In the genomic region with DNA sequence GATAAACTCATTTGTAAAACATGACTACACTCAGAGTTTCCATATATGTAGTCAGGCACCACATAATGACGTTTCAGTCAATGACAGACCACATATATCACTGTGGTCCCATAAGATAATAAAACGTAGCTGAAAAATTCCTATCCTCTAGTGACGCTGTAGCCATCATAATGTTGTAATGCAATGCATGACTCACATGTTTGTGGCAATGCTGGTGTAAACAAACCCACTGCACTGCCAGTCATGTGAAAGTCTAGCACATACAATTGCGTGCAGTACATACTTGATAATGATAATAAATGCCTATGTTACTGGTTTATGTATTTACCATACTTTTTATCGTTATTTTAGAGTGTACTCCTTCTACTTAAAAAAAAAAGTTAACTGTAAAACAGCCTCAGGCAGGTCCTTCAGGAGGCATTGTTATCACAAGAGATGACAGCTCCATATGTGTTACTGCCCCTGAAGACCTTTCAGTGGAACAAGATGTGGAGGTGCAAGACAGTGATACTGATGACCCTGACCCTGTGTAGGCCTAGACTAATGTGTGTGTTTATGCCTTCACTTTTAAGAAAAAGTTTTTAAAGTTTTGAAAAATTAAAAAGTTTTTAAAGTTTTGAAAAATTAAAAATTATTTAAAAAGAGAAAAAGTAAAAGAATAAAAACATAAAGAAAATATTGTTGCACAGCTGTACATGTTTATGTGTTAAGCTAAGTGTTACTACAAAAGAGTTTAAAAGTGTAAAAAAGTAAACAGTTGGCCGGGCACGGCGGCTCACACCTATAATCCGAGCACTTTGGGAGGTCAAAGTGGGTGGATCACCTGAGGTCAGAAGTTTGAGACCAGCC, we compare ENCODE assay signal across 10 cellular contexts. TPM values are rescaled to one million over a fixed set of nuclear protein-coding genes. Genes with fewer than 3 reads are reported as not detected.
DNase-seq lines count a peak whose midpoint lies in the region; ATAC-seq and TF ChIP-seq lines count a peak whose summit lies in the region.
"Had no signal": no experiment of that assay in that cellular context is flagged by ENCODE, and none has a peak within 500 bp of the region (broad histone marks: within the 10 kb centered on the region; RNA-seq: fewer than 3 reads in every experiment).

No MANE protein-coding gene starts in this region.

- peaks cover 38% of the 10 kb centered on the region for H4K20me1 ChIP-seq in IMR-90 (ENCODE audit: insufficient read depth, low read length)
- H4K20me1 ChIP-seq in hepatocyte (ENCODE audit: insufficient read depth, poor library complexity, severe bottlenecking) = no peaks in the 10 kb centered on the region

- peak overlapping the region; percentile 91 for H2BK5ac ChIP-seq in IMR-90 (ENCODE audit: low read depth, low read length, poor library complexity, severe bottlenecking)

- peak overlapping the region; percentile 99 for H3K27ac Mint-ChIP-seq in activated T-cell treated with anti-CD3 and anti-CD28 coated beads, Interleukin-2, amount 50 U/mL, for 72 hours

- H2AK9ac ChIP-seq in IMR-90 (replicated peaks; ENCODE audit: low read depth, low read length, poor library complexity) = no peak overlapping the region

- peaks cover 5 to 13% of the 10 kb centered on the region in 2 donors for H3K36me3 Mint-ChIP-seq in activated T-cell treated with anti-CD3 and anti-CD28 coated beads, Interleukin-2, amount 50 U/mL, for 72 hours (ENCODE audit: insufficient read depth in 2 of 2)

- no peak overlapping the region for H2AFZ ChIP-seq in IMR-90 (replicated peaks; ENCODE audit: low read length, poor library complexity)
- H2AFZ ChIP-seq in hepatocyte = no peak overlapping the region

- H3K4me2 ChIP-seq in IMR-90 (ENCODE audit: low read depth, low read length) (peak overlapping the region; percentile 50; the same call in 1 of the 2 replicates), hepatocyte (no peak overlapping the region)

- CTCF ChIA-PET in AG04449 (lab: Yijun Ruan, JAX) = interaction anchor here (1.2 to 2.0 kb wide), 3 partner anchors 16 to 45 kb away, joined by 3 to 4 read pairs (median 4); no protein-coding TSS in a partner anchor
- CTCF ChIA-PET in IMR-90 (lab: Yijun Ruan, JAX) = no interaction called here
- CTCF ChIA-PET in A673 (lab: Charles Lee) = no interaction called here

- H3K27me3 Mint-ChIP-seq in activated T-cell treated with anti-CD3 and anti-CD28 coated beads, Interleukin-2, amount 50 U/mL, for 72 hours (ENCODE audit: low read depth) = no peaks in the 10 kb centered on the region

- no peak overlapping the region for H2BK20ac ChIP-seq in IMR-90 (ENCODE audit: low read depth, low read length)

- peaks cover 13% of the 10 kb centered on the region for H3K4me1 ChIP-seq in IMR-90 (ENCODE audit: control insufficient read depth, insufficient read depth, low read length)
- peaks cover 11% of the 10 kb centered on the region for H3K4me1 ChIP-seq in hepatocyte (ENCODE audit: insufficient read depth)
- H3K4me1 ChIP-seq in gastroesophageal sphincter = peaks cover 0 to 42% (median 2%) of the 10 kb centered on the region in 3 donors
- no peaks in the 10 kb centered on the region for H3K4me1 ChIP-seq in A673 (ENCODE audit: insufficient read depth, low read length, poor library complexity, severe bottlenecking)

- no peak overlapping the region for H4K8ac ChIP-seq in IMR-90 (ENCODE audit: low read depth in 2 of 2, low read length in 2 of 2)

- H3K9me2 ChIP-seq in hepatocyte (replicated peaks; ENCODE audit: insufficient read depth) = no peaks in the 10 kb centered on the region

- no peak overlapping the region; the same call in 1 of the 2 replicates for H2AK5ac ChIP-seq in IMR-90 (ENCODE audit: low read depth, low read length)

- no peak overlapping the region for H3K14ac ChIP-seq in IMR-90 (replicated peaks; ENCODE audit: low read depth, low read length)

- no peak overlapping the region for H4K91ac ChIP-seq in IMR-90 (ENCODE audit: insufficient read depth, low read depth, low read length)

- peaks cover 13 to 61% of the 10 kb centered on the region in 2 experiments for H3K79me1 ChIP-seq in IMR-90 (ENCODE audit: low read depth in 1 of 2, low read length in 2 of 2)

- no peaks in the 10 kb centered on the region for H3K27me3 ChIP-seq in IMR-90 (ENCODE audit: control insufficient read depth, insufficient read depth, low read length)
- no peaks in the 10 kb centered on the region for H3K27me3 ChIP-seq in hepatocyte
- no peaks in the 10 kb centered on the region for H3K27me3 ChIP-seq in gastroesophageal sphincter
- H3K27me3 ChIP-seq in A673 (replicated peaks; ENCODE audit: insufficient read depth, low read depth, low read length, poor library complexity) = no peaks in the 10 kb centered on the region
- H3K27me3 ChIP-seq: heart right ventricle had no signal

- no peak overlapping the region for H3K56ac ChIP-seq in IMR-90 (ENCODE audit: extremely low read depth, insufficient read depth, low read length)

- ATAC-seq in IMR-90 (ENCODE audit: low read depth) = peak; percentile 81
- ATAC-seq in activated T-cell treated with anti-CD3 and anti-CD28 coated beads, Interleukin-2, amount 50 U/mL, for 72 hours (replicated peaks in 1 of 2) = peak; percentile 94 to 96
- no peak for ATAC-seq in gastroesophageal sphincter
- ATAC-seq: heart right ventricle had no signal

- TF ChIP-seq EP300 in gastroesophageal sphincter (IDR thresholded peaks at IDR 0.05) = no peak

- peak overlapping the region; percentile 74; the same call in 1 of the 2 replicates for H3K18ac ChIP-seq in IMR-90 (ENCODE audit: low read depth, low read length)

- H3K4me1 Mint-ChIP-seq in activated T-cell treated with anti-CD3 and anti-CD28 coated beads, Interleukin-2, amount 50 U/mL, for 72 hours (ENCODE audit: low read depth) = peaks cover 76% of the 10 kb centered on the region

- no peaks in the 10 kb centered on the region for H3K36me3 ChIP-seq in IMR-90 (ENCODE audit: control insufficient read depth, insufficient read depth, low read length)
- H3K36me3 ChIP-seq in hepatocyte (replicated peaks; ENCODE audit: insufficient read depth, low read depth) = no peaks in the 10 kb centered on the region
- no peaks in the 10 kb centered on the region for H3K36me3 ChIP-seq in gastroesophageal sphincter
- no peaks in the 10 kb centered on the region for H3K36me3 ChIP-seq in A673 (ENCODE audit: insufficient read depth, low read length, poor library complexity, severe bottlenecking)
- H3K36me3 ChIP-seq: heart right ventricle had no signal

- no TSS peak for BruUV-seq in IMR-90 (replicated peaks; lab: Mats Ljungman, UMichigan)
- no TSS peak for BruUV-seq in A673 (replicated peaks; lab: Mats Ljungman, UMichigan)

- H3K23ac ChIP-seq in IMR-90 (ENCODE audit: low read depth, low read length) = no peak overlapping the region

- in situ Hi-C loops in IMR-90 (cut with MboI; ENCODE audit: low sequenced_read_pairs) = no loop called here

- H3K4me3 ChIP-seq in AG04449 (ENCODE audit: low read depth, low read length) (no peak overlapping the region), IMR-90 (ENCODE audit: insufficient read depth, low read depth, low read length) (no peak overlapping the region), hepatocyte (no peak overlapping the region), gastroesophageal sphincter (no peak overlapping the region), A673 (ENCODE audit: low read depth, low read length, poor library complexity, severe bottlenecking) (no peak overlapping the region)
- H3K4me3 ChIP-seq: heart right ventricle had no signal

- peaks cover 84% of the 10 kb centered on the region for H3K79me2 ChIP-seq in hepatocyte

- peak; percentile 46 for DNase-seq in AG04449 (ENCODE audit: low read depth, low spot score)
- peak; percentile 99 for DNase-seq in IMR-90
- DNase-seq in activated T-cell treated with anti-CD3 and anti-CD28 coated beads, Interleukin-2, amount 50 U/mL, for 72 hours = peak; percentile 61 to 63
- peak; percentile 54 for DNase-seq in hepatocyte (ENCODE audit: low spot score)
- DNase-seq in GM20000 (ENCODE audit: low spot score) = no peak
- DNase-seq in NCI-H774 (lab: John Stamatoyannopoulos, UW) = no peak
- DNase-seq in A673 (ENCODE audit: low spot score) = no peak
- DNase-seq: GDM1, heart right ventricle had no signal

- TF ChIP-seq POLR2A in IMR-90 (IDR thresholded peaks at IDR 0.05; ENCODE audit: low read depth, low read length) = no peak
- no peak for TF ChIP-seq POLR2A in gastroesophageal sphincter (IDR thresholded peaks at IDR 0.05)

- no peaks in the 10 kb centered on the region for H3K9me3 Mint-ChIP-seq in activated T-cell treated with anti-CD3 and anti-CD28 coated beads, Interleukin-2, amount 50 U/mL, for 72 hours

- no peak overlapping the region; the same call in 2 of the 3 replicates for H2BK15ac ChIP-seq in IMR-90 (ENCODE audit: low read depth, low read length)

- peak overlapping the region; percentile 73 to 87 for H3K4me3 Mint-ChIP-seq in activated T-cell treated with anti-CD3 and anti-CD28 coated beads, Interleukin-2, amount 50 U/mL, for 72 hours

- H3K4ac ChIP-seq in IMR-90 (ENCODE audit: low read depth, low read length) = peak overlapping the region; percentile 55

- dilution Hi-C loops in IMR-90 (cut with HindIII; ENCODE audit: low sequenced_read_pairs, unreplicated experiment) = no loop called here

- WGBS in IMR-90 (ENCODE audit: extremely low coverage in 2 of 2, insufficient read length in 1 of 2), 2 experiments = 0% methylated on average over 3 of the region's 9 CpGs; no CpG with 5 or more reads in 1 of the 2 experiments
- WGBS in hepatocyte (ENCODE audit: low lambda C conversion rate, missing lambda C conversion rate) = 69% methylated on average over 9 of the region's 9 CpGs
- 60 to 63% methylated on average over 9 of the region's 9 CpGs for WGBS in gastroesophageal sphincter (ENCODE audit: low coverage in 1 of 2), 2 donors

- no peak for TF ChIP-seq RAD21 in IMR-90 (IDR thresholded peaks at IDR 0.05; ENCODE audit: low read length)

- POLR2A ChIA-PET in AG04449 (lab: Yijun Ruan, JAX) = no interaction called here
- POLR2A ChIA-PET in IMR-90 (lab: Charles Lee; ENCODE audit: unreplicated experiment) = no interaction called here
- POLR2A ChIA-PET in A673 (lab: Charles Lee; ENCODE audit: low non-redundant PET) = no interaction called here

- no peak overlapping the region for H3K9ac ChIP-seq in IMR-90 (ENCODE audit: low read depth, low read length)

- peak overlapping the region; percentile 45 for H2BK120ac ChIP-seq in IMR-90 (ENCODE audit: low read depth, low read length)

- no peak overlapping the region; the same call in 1 of the 2 replicates for H4K5ac ChIP-seq in IMR-90 (ENCODE audit: low read depth, low read length)

- TF ChIP-seq CTCF in AG04449 (IDR thresholded peaks at IDR 0.05; ENCODE audit: insufficient read depth, low read length, missing control alignments) (no peak), IMR-90 (conservative IDR thresholded peaks at IDR 0.05; ENCODE audit: low read depth, low read length) (no peak), hepatocyte (IDR thresholded peaks at IDR 0.05; ENCODE audit: poor library complexity) (no peak), gastroesophageal sphincter (IDR thresholded peaks at IDR 0.05) (no peak), GM20000 (IDR thresholded peaks at IDR 0.05; ENCODE audit: extremely low read depth, missing control alignments) (no peak), A673 (conservative IDR thresholded peaks at IDR 0.05; ENCODE audit: low read depth, low read length) (no peak)

- intact Hi-C loops in IMR-90 (cut with micrococcal nuclease) = no loop called here
- intact Hi-C loops in A673 (cut with micrococcal nuclease; ENCODE audit: unreplicated experiment) = no loop called here

- H3K9me3 ChIP-seq in IMR-90 (ENCODE audit: control insufficient read depth, insufficient read depth, low read length) = no peaks in the 10 kb centered on the region
- no peaks in the 10 kb centered on the region for H3K9me3 ChIP-seq in hepatocyte (ENCODE audit: low read depth)
- no peaks in the 10 kb centered on the region for H3K9me3 ChIP-seq in gastroesophageal sphincter
- no peaks in the 10 kb centered on the region for H3K9me3 ChIP-seq in A673 (ENCODE audit: low read depth, low read length, poor library complexity, severe bottlenecking)
- H3K9me3 ChIP-seq: heart right ventricle had no signal

- peak overlapping the region; percentile 90; the same call in 1 of the 2 replicates for H3K27ac ChIP-seq in IMR-90 (ENCODE audit: insufficient read depth, low read length)
- H3K27ac ChIP-seq in hepatocyte = peak overlapping the region; percentile 55
- H3K27ac ChIP-seq in gastroesophageal sphincter = no peak overlapping the region
- H3K27ac ChIP-seq in A673 (ENCODE audit: low read depth, low read length, poor library complexity, severe bottlenecking) = no peak overlapping the region

- peaks cover 18% of the 10 kb centered on the region for H3K9me1 ChIP-seq in IMR-90 (ENCODE audit: insufficient read depth, low read length)

RNA-seq across cellular contexts. Expression of a gene that starts 9.0 kb away (rescaled TPM):
- total RNA-seq in IMR-90 (2012; rRNA removed) = 21.7 and 24.4 TPM in 2 replicates
- 28.7 and 29.6 TPM in 2 replicates for polyA plus RNA-seq in IMR-90 (2012; rRNA removed)
- 11.6 and 14.8 TPM in 2 replicates for polyA plus RNA-seq in IMR-90 (2012; cell fraction: cytosol; rRNA removed)
- 95.5 and 119 TPM in 2 replicates for polyA plus RNA-seq in IMR-90 (2012; cell fraction: nucleus; rRNA removed; ENCODE audit: low replicate concordance)
- total RNA-seq in activated T-cell treated with anti-CD3 and anti-CD28 coated beads, Interleukin-2, amount 50 U/mL, for 72 hours = 100 to 1,000 TPM; 252 to 269 TPM
- total RNA-seq in hepatocyte = 26.0 and 27.9 TPM in 2 replicates
- polyA plus RNA-seq in hepatocyte = 18.7 and 25.7 TPM in 2 replicates
- 10 to 100 TPM; 73.3 to 98.3 (median 95.6) TPM for total RNA-seq in gastroesophageal sphincter
- total RNA-seq in A673 (2021) = 11.2 and 14.9 TPM in 2 replicates

RNA-seq across cellular contexts. Expression of a gene that starts 21.2 kb away (rescaled TPM):
- total RNA-seq in IMR-90 (2012; rRNA removed) (1.3 and 1.4 TPM in 2 replicates), hepatocyte (5.5 and 6.5 TPM in 2 replicates), gastroesophageal sphincter (10 to 100 TPM; 61.8 to 80.8 (median 71.4) TPM), A673 (2021) (0.19 TPM in 1 of 2 replicates, not detected in the other)
- polyA plus RNA-seq in IMR-90 (2012; rRNA removed) (1.4 and 1.5 TPM in 2 replicates), hepatocyte (3.5 and 6.1 TPM in 2 replicates)
- 1.9 and 2.0 TPM in 2 replicates for polyA plus RNA-seq in IMR-90 (2012; cell fraction: cytosol; rRNA removed)
- 5.2 and 5.6 TPM in 2 replicates for polyA plus RNA-seq in IMR-90 (2012; cell fraction: nucleus; rRNA removed; ENCODE audit: low replicate concordance)
- total RNA-seq in activated T-cell treated with anti-CD3 and anti-CD28 coated beads, Interleukin-2, amount 50 U/mL, for 72 hours = 100 to 1,000 TPM; 243 to 264 TPM

Comparison
In these comparisons a context has a peak if more than half of its experiments do, and no peak if none do; other contexts are left out.
1. DNase-seq: peak in AG04449 (single experiment), IMR-90 (single experiment), activated T-cell treated with anti-CD3 and anti-CD28 coated beads, Interleukin-2, amount 50 U/mL, for 72 hours (2 of 2) and hepatocyte (single experiment); none in GM20000 (single experiment), NCI-H774 (single experiment) and A673 (single experiment).
2. H3K27ac ChIP-seq: peak in IMR-90 (single experiment) and hepatocyte (single experiment); none in gastroesophageal sphincter (0 of 4) and A673 (single experiment).